8 cellular contexts compared by ENCODE assay signal in genomic region chr3:190384241-190384863, GRCh38. TPM values are rescaled to one million over a fixed set of nuclear protein-coding genes. Genes with fewer than 3 reads are reported as not detected.
DNase-seq lines count a peak whose midpoint lies in the region; ATAC-seq and TF ChIP-seq lines count a peak whose summit lies in the region.

No MANE protein-coding gene starts in this region.

- peak; percentile 96 for ATAC-seq in GM18519 (IDR thresholded peaks at IDR 0.05; ENCODE audit: low FRiP score, unreplicated experiment)
- ATAC-seq in HG03025 (IDR thresholded peaks at IDR 0.05; ENCODE audit: low FRiP score, unreplicated experiment), result peak; percentile 68
- ATAC-seq in GM18520 (IDR thresholded peaks at IDR 0.05; ENCODE audit: unreplicated experiment), result no peak

- POLR2A ChIA-PET in BJ (lab: Charles Lee), result no interaction called here

- peaks cover 0 to 3% (median 0%) of the 10 kb centered on the region in 4 donors for H3K4me1 ChIP-seq in liver (ENCODE audit: control insufficient read depth in 4 of 4, insufficient read depth in 4 of 4, low read length in 3 of 4)

- H3K36me3 ChIP-seq in BJ (ENCODE audit: control insufficient read depth, insufficient read depth, low read length) (no peaks in the 10 kb centered on the region), liver (ENCODE audit: control insufficient read depth in 4 of 4, insufficient read depth in 3 of 4, low read depth in 1 of 4, low read length in 3 of 4) (no peaks in the 10 kb centered on the region)

- WGBS in liver, result 35% methylated on average over 3 of the region's 3 CpGs

- TF ChIP-seq CTCF in BJ (IDR thresholded peaks at IDR 0.05; ENCODE audit: insufficient read depth, low read depth, low read length), result peak; percentile 44
- TF ChIP-seq CTCF in astrocyte of the spinal cord (IDR thresholded peaks at IDR 0.05; ENCODE audit: low read depth, low read length), result peak; percentile 62
- TF ChIP-seq CTCF in liver (IDR thresholded peaks at IDR 0.05; ENCODE audit: low read depth, low read length, missing input control), result peak; percentile 93

- no peak overlapping the region for H3K27ac ChIP-seq in liver (ENCODE audit: low read depth in 1 of 2, low read length in 2 of 2)

- H3K4me3 ChIP-seq in BJ (ENCODE audit: low read depth, low read length) (no peak overlapping the region), astrocyte of the spinal cord (ENCODE audit: low read depth, low read length) (no peak overlapping the region), liver (ENCODE audit: low read depth in 1 of 3, low read length in 3 of 3) (no peak overlapping the region)

- TF ChIP-seq RAD21 in liver (IDR thresholded peaks at IDR 0.05), result peak; percentile 99 to 100

- no peaks in the 10 kb centered on the region for H3K9me3 ChIP-seq in liver (ENCODE audit: control insufficient read depth in 4 of 4, low read length in 3 of 4)

- no peak overlapping the region for H3K9ac ChIP-seq in liver (ENCODE audit: low read depth in 1 of 2, low read length in 2 of 2)

- CTCF ChIA-PET in BJ (lab: Yijun Ruan, JAX), result interaction anchor here (0.8 to 1.8 kb wide), 11 partner anchors 12 to 423 kb away, joined by 3 to 8 read pairs (median 4); partner anchors contain the start of gene CLDN1

- H3K27me3 ChIP-seq in BJ (ENCODE audit: control insufficient read depth, insufficient read depth, low read length) (no peaks in the 10 kb centered on the region), liver (ENCODE audit: control insufficient read depth in 4 of 4, insufficient read depth in 4 of 4, low read length in 3 of 4) (no peaks in the 10 kb centered on the region)

- in situ Hi-C loops in astrocyte of the spinal cord (cut with HindIII; ENCODE audit: low sequenced_read_pairs), result no loop called here

- DNase-seq in BJ (ENCODE audit: low read depth) (no peak), NCI-H524 (lab: John Stamatoyannopoulos, UW) (peak; percentile 92 to 94), astrocyte of the spinal cord (ENCODE audit: low read depth, low spot score) (peak; percentile 61), middle frontal gyrus (ENCODE audit: extremely low spot score, low spot score) (no peak)

TF ChIP-seq in liver, 16 proteins besides CTCF, POLR2A, EP300 and RAD21:
- TF ChIP-seq HNF4A (conservative IDR thresholded peaks at IDR 0.05) (peak; percentile 25 to 60), HNF4G (IDR thresholded peaks at IDR 0.05) (peak; percentile 24), FOXA2 (IDR thresholded peaks at IDR 0.05) (peak; percentile 10), RXRA (IDR thresholded peaks at IDR 0.05) (peak; percentile 25 to 51), YY1 (IDR thresholded peaks at IDR 0.05) (peak; percentile 52), SP1 (IDR thresholded peaks at IDR 0.05) (peak; percentile 46), NR2F2 (IDR thresholded peaks at IDR 0.05) (no peak)
- TF ChIP-seq, protein P1, sequence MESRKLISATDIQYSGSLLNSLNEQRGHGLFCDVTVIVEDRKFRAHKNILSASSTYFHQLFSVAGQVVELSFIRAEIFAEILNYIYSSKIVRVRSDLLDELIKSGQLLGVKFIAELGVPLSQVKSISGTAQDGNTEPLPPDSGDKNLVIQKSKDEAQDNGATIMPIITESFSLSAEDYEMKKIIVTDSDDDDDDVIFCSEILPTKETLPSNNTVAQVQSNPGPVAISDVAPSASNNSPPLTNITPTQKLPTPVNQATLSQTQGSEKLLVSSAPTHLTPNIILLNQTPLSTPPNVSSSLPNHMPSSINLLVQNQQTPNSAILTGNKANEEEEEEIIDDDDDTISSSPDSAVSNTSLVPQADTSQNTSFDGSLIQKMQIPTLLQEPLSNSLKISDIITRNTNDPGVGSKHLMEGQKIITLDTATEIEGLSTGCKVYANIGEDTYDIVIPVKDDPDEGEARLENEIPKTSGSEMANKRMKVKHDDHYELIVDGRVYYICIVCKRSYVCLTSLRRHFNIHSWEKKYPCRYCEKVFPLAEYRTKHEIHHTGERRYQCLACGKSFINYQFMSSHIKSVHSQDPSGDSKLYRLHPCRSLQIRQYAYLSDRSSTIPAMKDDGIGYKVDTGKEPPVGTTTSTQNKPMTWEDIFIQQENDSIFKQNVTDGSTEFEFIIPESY (IDR thresholded peaks at IDR 0.05), result no peak
- TF ChIP-seq, protein P2, sequence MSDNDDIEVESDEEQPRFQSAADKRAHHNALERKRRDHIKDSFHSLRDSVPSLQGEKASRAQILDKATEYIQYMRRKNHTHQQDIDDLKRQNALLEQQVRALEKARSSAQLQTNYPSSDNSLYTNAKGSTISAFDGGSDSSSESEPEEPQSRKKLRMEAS (IDR thresholded peaks at IDR 0.05), result peak; percentile 23
- TF ChIP-seq, protein P3, sequence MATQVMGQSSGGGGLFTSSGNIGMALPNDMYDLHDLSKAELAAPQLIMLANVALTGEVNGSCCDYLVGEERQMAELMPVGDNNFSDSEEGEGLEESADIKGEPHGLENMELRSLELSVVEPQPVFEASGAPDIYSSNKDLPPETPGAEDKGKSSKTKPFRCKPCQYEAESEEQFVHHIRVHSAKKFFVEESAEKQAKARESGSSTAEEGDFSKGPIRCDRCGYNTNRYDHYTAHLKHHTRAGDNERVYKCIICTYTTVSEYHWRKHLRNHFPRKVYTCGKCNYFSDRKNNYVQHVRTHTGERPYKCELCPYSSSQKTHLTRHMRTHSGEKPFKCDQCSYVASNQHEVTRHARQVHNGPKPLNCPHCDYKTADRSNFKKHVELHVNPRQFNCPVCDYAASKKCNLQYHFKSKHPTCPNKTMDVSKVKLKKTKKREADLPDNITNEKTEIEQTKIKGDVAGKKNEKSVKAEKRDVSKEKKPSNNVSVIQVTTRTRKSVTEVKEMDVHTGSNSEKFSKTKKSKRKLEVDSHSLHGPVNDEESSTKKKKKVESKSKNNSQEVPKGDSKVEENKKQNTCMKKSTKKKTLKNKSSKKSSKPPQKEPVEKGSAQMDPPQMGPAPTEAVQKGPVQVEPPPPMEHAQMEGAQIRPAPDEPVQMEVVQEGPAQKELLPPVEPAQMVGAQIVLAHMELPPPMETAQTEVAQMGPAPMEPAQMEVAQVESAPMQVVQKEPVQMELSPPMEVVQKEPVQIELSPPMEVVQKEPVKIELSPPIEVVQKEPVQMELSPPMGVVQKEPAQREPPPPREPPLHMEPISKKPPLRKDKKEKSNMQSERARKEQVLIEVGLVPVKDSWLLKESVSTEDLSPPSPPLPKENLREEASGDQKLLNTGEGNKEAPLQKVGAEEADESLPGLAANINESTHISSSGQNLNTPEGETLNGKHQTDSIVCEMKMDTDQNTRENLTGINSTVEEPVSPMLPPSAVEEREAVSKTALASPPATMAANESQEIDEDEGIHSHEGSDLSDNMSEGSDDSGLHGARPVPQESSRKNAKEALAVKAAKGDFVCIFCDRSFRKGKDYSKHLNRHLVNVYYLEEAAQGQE (IDR thresholded peaks at IDR 0.05), result no peak

RNA-seq across cellular contexts. Expression of gene CLDN16, which starts 3.6 kb away (rescaled TPM):
- polyA plus RNA-seq in BJ (2011; rRNA removed) (not detected in 2 replicates), liver (under 1 TPM; 0.22 to 0.64 TPM)
- not detected in 2 replicates for polyA minus RNA-seq in BJ (2011; rRNA and poly(A)+ RNA removed)
- under 1 TPM; 0.75 to 0.89 TPM for total RNA-seq in liver

Comparison
In these comparisons a context has a peak if more than half of its experiments do, and no peak if none do; other contexts are left out.
1. DNase-seq: peak in NCI-H524 (2 of 2) and astrocyte of the spinal cord (single experiment); none in BJ (single experiment) and middle frontal gyrus (single experiment).
2. Peak in every context shown above with its lines, with median percentiles within 50 percentile points of each other: CTCF ChIP-seq.